Comparison of ENCODE assay signal across 31 cellular contexts in genomic region chr16:73277066-73277465, GRCh38.
A peak's percentile ranks its signal among the peaks of the same experiment; 100 is the strongest.
DNase-seq lines count a peak whose midpoint lies in the region; TF ChIP-seq lines count a peak whose summit lies in the region.
"Had no signal": no experiment of that assay in that cellular context is flagged by ENCODE, and none has a peak within 500 bp of the region (broad histone marks: within the 10 kb centered on the region; RNA-seq: fewer than 3 reads in every experiment).

No MANE protein-coding gene starts in this region.

- H3K4me1 Mint-ChIP-seq in osteocyte (ENCODE audit: unreplicated experiment): no peaks in the 10 kb centered on the region
- H3K4me1 Mint-ChIP-seq: B cell; CD14-positive monocyte; CD4-positive, alpha-beta memory T cell; CD4-positive, CD25-positive, alpha-beta regulatory T cell; CD8-positive, alpha-beta memory T cell had no signal

- H3K36me3 Mint-ChIP-seq in osteocyte (ENCODE audit: unreplicated experiment): no peaks in the 10 kb centered on the region
- H3K36me3 Mint-ChIP-seq: CD14-positive monocyte; CD4-positive, alpha-beta memory T cell; CD4-positive, CD25-positive, alpha-beta regulatory T cell; CD8-positive, alpha-beta memory T cell; CD8-positive, alpha-beta T cell had no signal

- H3K27ac ChIP-seq in adrenal gland: peak overlapping the region in 2 of 5 donors; percentile 2 to 28
- H3K27ac ChIP-seq: 22Rv1; A549; BLaER1; BLaER1 treated with 17β-estradiol and CSF1 and Interleukin-3, amounts not matched to agents 10 nM and 100 nM; C4-2B had no signal

- H3K4me3 ChIP-seq in adrenal gland: no peak overlapping the region
- H3K4me3 ChIP-seq: A549; BLaER1; BLaER1 treated with 17β-estradiol and CSF1 and Interleukin-3, amounts not matched to agents 10 nM and 100 nM had no signal

- TF ChIP-seq CTCF in adrenal gland (IDR thresholded peaks at IDR 0.05) (no peak), osteocyte (IDR thresholded peaks at IDR 0.05) (no peak)

- H3K36me3 ChIP-seq in adrenal gland (replicated peaks in 1 of 2): no peaks in the 10 kb centered on the region
- H3K36me3 ChIP-seq: BE2C; BLaER1; BLaER1 treated with 17β-estradiol and CSF1 and Interleukin-3, amounts not matched to agents 10 nM and 100 nM had no signal

- H3K4me3 Mint-ChIP-seq in osteocyte (ENCODE audit: unreplicated experiment): no peak overlapping the region
- H3K4me3 Mint-ChIP-seq: B cell; CD14-positive monocyte; CD4-positive, alpha-beta memory T cell; CD4-positive, alpha-beta T cell; CD4-positive, CD25-positive, alpha-beta regulatory T cell; CD8-positive, alpha-beta memory T cell; CD8-positive, alpha-beta T cell had no signal

- 31 to 54% (median 43%) methylated on average over 4 of the region's 4 CpGs for WGBS in adrenal gland, 4 donors

- DNase-seq in adrenal gland: peak; percentile 33 to 81 (median 71)
- DNase-seq in osteocyte (ENCODE audit: extremely low spot score, unreplicated experiment): peak; percentile 36
- no peak for DNase-seq in hepatic stellate cell (ENCODE audit: low spot score)
- DNase-seq in NCI-H2081 treated with DMSO at 0.1 percent for 48 hours (lab: John Stamatoyannopoulos, UW): no peak
- DNase-seq: 8988T; ACHN; AML-193; BE2C; C1 segment of cervical spinal cord; Caco-2; Calu3; CD4-positive, alpha-beta memory T cell; CD4-positive, alpha-beta T cell; CD4-positive, CD25-positive, alpha-beta regulatory T cell; CD8-positive, alpha-beta memory T cell; CD8-positive, alpha-beta T cell; COR-L47; DMS 273 treated with DMSO at 0.1 percent for 48 hours; DMS153; DMS53; DMS79; DMS79 treated with DMSO at 0.1 percent for 48 hours; DND-41; EL had no signal

- no peaks in the 10 kb centered on the region for H3K4me1 ChIP-seq in adrenal gland (replicated peaks in 1 of 2)
- H3K4me1 ChIP-seq: A549; BE2C; BLaER1; BLaER1 treated with 17β-estradiol and CSF1 and Interleukin-3, amounts not matched to agents 10 nM and 100 nM; Caco-2 had no signal

- H3K27ac Mint-ChIP-seq in osteocyte (ENCODE audit: unreplicated experiment): no peak overlapping the region
- H3K27ac Mint-ChIP-seq: B cell; CD14-positive monocyte; CD4-positive, alpha-beta memory T cell; CD4-positive, alpha-beta T cell; CD4-positive, CD25-positive, alpha-beta regulatory T cell; CD8-positive, alpha-beta memory T cell; CD8-positive, alpha-beta T cell had no signal

- no peak for TF ChIP-seq POLR2A in adrenal gland (IDR thresholded peaks at IDR 0.05)

- no peaks in the 10 kb centered on the region for H3K9me3 Mint-ChIP-seq in osteocyte (ENCODE audit: unreplicated experiment)
- H3K9me3 Mint-ChIP-seq: CD4-positive, alpha-beta T cell had no signal

- no peaks in the 10 kb centered on the region for H3K27me3 ChIP-seq in adrenal gland
- H3K27me3 ChIP-seq: BE2C; BLaER1; BLaER1 treated with 17β-estradiol and CSF1 and Interleukin-3, amounts not matched to agents 10 nM and 100 nM had no signal

- H3K9me3 ChIP-seq in adrenal gland (replicated peaks in 1 of 3): no peaks in the 10 kb centered on the region
- H3K9me3 ChIP-seq: BE2C had no signal

- intact Hi-C loops in adrenal gland (cut with DNase I): no loop called here

- H3K27me3 Mint-ChIP-seq in osteocyte (ENCODE audit: unreplicated experiment): peaks cover 37% of the 10 kb centered on the region
- H3K27me3 Mint-ChIP-seq: CD4-positive, CD25-positive, alpha-beta regulatory T cell had no signal

Comparison
In these comparisons a context has a peak if more than half of its experiments do, and no peak if none do; other contexts are left out.
1. DNase-seq: peak in adrenal gland (7 of 7) and osteocyte (single experiment); none in hepatic stellate cell (single experiment) and NCI-H2081 treated with DMSO at 0.1 percent for 48 hours (single experiment).